Comparison of ENCODE assay signal across 8 cellular contexts in the genomic region with DNA sequence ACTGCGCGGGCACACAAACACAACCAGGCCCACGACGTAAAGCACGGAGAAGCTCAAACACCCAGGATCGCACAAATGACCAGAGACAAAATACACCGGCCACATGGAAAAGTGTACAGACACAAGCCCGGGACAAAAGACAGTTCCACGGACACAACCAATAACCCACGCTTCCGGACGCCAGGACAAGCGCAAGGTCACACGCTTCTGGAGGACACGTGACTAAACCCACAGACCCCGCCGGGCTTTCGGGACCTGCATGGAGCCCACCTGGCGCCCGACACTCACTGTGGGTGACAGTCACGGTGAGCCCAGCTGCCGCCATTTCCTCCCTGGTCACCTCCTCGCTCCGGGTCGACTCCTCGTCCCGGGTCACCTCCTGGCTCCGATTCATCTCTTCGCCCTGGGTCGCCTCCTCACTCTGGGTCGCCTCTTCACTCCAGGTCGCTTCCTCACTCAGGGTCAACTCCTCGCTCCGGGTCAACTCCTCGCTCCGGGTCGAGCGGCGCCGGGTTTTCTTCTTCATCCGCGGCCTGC. TPM values are rescaled to one million over a fixed set of nuclear protein-coding genes. Genes with fewer than 3 reads are reported as not detected.
DNase-seq lines count a peak whose midpoint lies in the region; ATAC-seq, FAIRE-seq and TF ChIP-seq lines count a peak whose summit lies in the region.

No MANE protein-coding gene starts in this region.

- peak overlapping the region; percentile 87 for H3K27ac Mint-ChIP-seq in activated naive CD8-positive, alpha-beta T cell treated with anti-CD3 and anti-CD28 coated beads for 36 hours

- H3K79me2 ChIP-seq in ACC112 (ENCODE audit: control insufficient read depth, insufficient read depth, low read length, unreplicated experiment) = peaks cover 68% of the 10 kb centered on the region

- peak overlapping the region; percentile 86 for H2AFZ ChIP-seq in ACC112 (ENCODE audit: low read length, unreplicated experiment)

- peak overlapping the region; percentile 88 for H3K4me3 Mint-ChIP-seq in activated naive CD8-positive, alpha-beta T cell treated with anti-CD3 and anti-CD28 coated beads for 36 hours

- H3K9me3 ChIP-seq in Panc1 (ENCODE audit: control insufficient read depth, insufficient read depth, low read depth, low read length) (no peaks in the 10 kb centered on the region), heart left ventricle (no peaks in the 10 kb centered on the region)

- FAIRE-seq in GM18507 (lab: Jason Lieb, UNC) = peak; percentile 76

- peaks cover 48% of the 10 kb centered on the region for H3K4me1 Mint-ChIP-seq in activated naive CD8-positive, alpha-beta T cell treated with anti-CD3 and anti-CD28 coated beads for 36 hours

- H3K27me3 ChIP-seq in ACC112 (ENCODE audit: insufficient read depth, low read length) (no peaks in the 10 kb centered on the region), Panc1 (ENCODE audit: control insufficient read depth, insufficient read depth, low read length) (no peaks in the 10 kb centered on the region), heart left ventricle (no peaks in the 10 kb centered on the region)

- H3K4me3 ChIP-seq in ACC112 (ENCODE audit: low read depth, low read length) (peak overlapping the region; percentile 100), Panc1 (ENCODE audit: low read depth in 2 of 2, low read length in 2 of 2) (peak overlapping the region; percentile 92 to 96), heart left ventricle (peak overlapping the region; percentile 66 to 97 (median 91))

- H3K36me3 ChIP-seq in ACC112 (ENCODE audit: insufficient read depth, low read length) = peaks cover 38% of the 10 kb centered on the region
- H3K36me3 ChIP-seq in Panc1 (ENCODE audit: control insufficient read depth, insufficient read depth, low read length) = peaks cover 42% of the 10 kb centered on the region
- H3K36me3 ChIP-seq in heart left ventricle = peaks cover 0 to 68% (median 64%) of the 10 kb centered on the region in 9 donors

- intact Hi-C loops in Panc1 (cut with micrococcal nuclease; ENCODE audit: unreplicated experiment) (no loop called here), heart left ventricle (cut with DNase I) (loop anchor here in 2 of 10 donors (1.0 to 5.0 kb wide), 2 partner anchors 26 to 97 kb away; a partner anchor contains a TSS), posterior vena cava (cut with DNase I) (loop anchor here in 1 of 2 donors (5.0 kb wide), 1 partner anchor 1363 kb away; a partner anchor contains a TSS)

- H3K27ac ChIP-seq in ACC112 (ENCODE audit: low read depth, low read length) (peak overlapping the region; percentile 44; the same call in 1 of the 2 replicates), Panc1 (ENCODE audit: low read length) (peak overlapping the region; percentile 92), heart left ventricle (peak overlapping the region; percentile 76 to 99 (median 94))

- no TSS peak for BruUV-seq in Panc1 (replicated peaks; lab: Mats Ljungman, UMichigan)

- WGBS in heart left ventricle, 4 donors = 0% methylated on average over 40 to 42 of the region's 42 CpGs

- CTCF ChIA-PET in Panc1 (lab: Charles Lee) = no interaction called here

- H3K4me1 ChIP-seq in ACC112 (ENCODE audit: control insufficient read depth, insufficient read depth, low read length, unreplicated experiment) = peaks cover 32% of the 10 kb centered on the region
- peaks cover 15% of the 10 kb centered on the region for H3K4me1 ChIP-seq in Panc1 (ENCODE audit: control insufficient read depth, insufficient read depth, low read length)
- H3K4me1 ChIP-seq in heart left ventricle = peaks cover 0 to 36% (median 23%) of the 10 kb centered on the region in 12 donors

- ATAC-seq in HG02970 (IDR thresholded peaks at IDR 0.05; ENCODE audit: low FRiP score, unreplicated experiment) (peak; percentile 19), Panc1 (peak; percentile 25), heart left ventricle (peak; percentile 1 to 32 (median 14))

- H3K36me3 Mint-ChIP-seq in activated naive CD8-positive, alpha-beta T cell treated with anti-CD3 and anti-CD28 coated beads for 36 hours = peaks cover 44% of the 10 kb centered on the region

- no peaks in the 10 kb centered on the region for H3K27me3 Mint-ChIP-seq in activated naive CD8-positive, alpha-beta T cell treated with anti-CD3 and anti-CD28 coated beads for 36 hours

- no peak for TF ChIP-seq CTCF in Panc1 (IDR thresholded peaks at IDR 0.05)
- TF ChIP-seq CTCF in heart left ventricle (IDR thresholded peaks at IDR 0.05) = no peak

- no peak for TF ChIP-seq POLR2A in heart left ventricle (IDR thresholded peaks at IDR 0.05)

- DNase-seq in GM18507 (ENCODE audit: extremely low spot score, insufficient read length, low read depth) (no peak), Panc1 (ENCODE audit: low read depth, low spot score) (no peak), heart left ventricle (peak; percentile 51 to 78 (median 62)), posterior vena cava (ENCODE audit: low spot score) (peak; percentile 88), GDM1 (lab: John Stamatoyannopoulos, UW) (no peak)
- peak; percentile 54 for DNase-seq in activated naive CD8-positive, alpha-beta T cell treated with anti-CD3 and anti-CD28 coated beads for 36 hours

- H3K9me3 Mint-ChIP-seq in activated naive CD8-positive, alpha-beta T cell treated with anti-CD3 and anti-CD28 coated beads for 36 hours = no peaks in the 10 kb centered on the region

- in situ Hi-C loops in Panc1 (cut with HindIII; ENCODE audit: low pct_unique_long_range_greater_than_20kb, low sequenced_read_pairs) = no loop called here

- POLR2A ChIA-PET in Panc1 (lab: Charles Lee) = no interaction called here

RNA-seq across cellular contexts. Expression of a gene that starts 0.5 kb away (rescaled TPM):
- total RNA-seq in Panc1 (2021; ENCODE audit: unreplicated experiment) (95.8 TPM), heart left ventricle (100 to 1,000 TPM in 6 of 9 donors, 10 to 100 TPM in 3; 71.0 to 144 (median 112) TPM), posterior vena cava (100 to 1,000 TPM in 1 of 2 donors, 10 to 100 TPM in 1; 73.8 to 103 TPM)
- polyA plus RNA-seq in Panc1 (2012; ENCODE audit: insufficient read length) = 103 TPM
- 10 to 100 TPM; 87.2 to 90.9 TPM for total RNA-seq in activated naive CD8-positive, alpha-beta T cell treated with anti-CD3 and anti-CD28 coated beads for 36 hours
- polyA plus RNA-seq in heart left ventricle = 100 to 1,000 TPM; 110 to 132 TPM

RNA-seq across cellular contexts. Expression of a gene that starts 0.8 kb away (rescaled TPM):
- total RNA-seq in Panc1 (2021; ENCODE audit: unreplicated experiment) (74.5 TPM), heart left ventricle (10 to 100 TPM; 37.6 to 58.5 (median 53.0) TPM), posterior vena cava (10 to 100 TPM; 54.2 to 61.7 TPM)
- 65.4 TPM for polyA plus RNA-seq in Panc1 (2012; ENCODE audit: insufficient read length)
- 10 to 100 TPM; 73.9 to 75.4 TPM for total RNA-seq in activated naive CD8-positive, alpha-beta T cell treated with anti-CD3 and anti-CD28 coated beads for 36 hours
- 10 to 100 TPM; 24.7 to 76.5 TPM for polyA plus RNA-seq in heart left ventricle

RNA-seq across cellular contexts. Expression of a gene that starts 24.0 kb away (rescaled TPM):
- total RNA-seq in Panc1 (2021; ENCODE audit: unreplicated experiment) (not detected), heart left ventricle (not detected), posterior vena cava (not detected)
- polyA plus RNA-seq in Panc1 (2012; ENCODE audit: insufficient read length) = not detected
- total RNA-seq in activated naive CD8-positive, alpha-beta T cell treated with anti-CD3 and anti-CD28 coated beads for 36 hours = not detected
- not detected for polyA plus RNA-seq in heart left ventricle

RNA-seq across cellular contexts. Expression of a gene that starts 26.3 kb away (rescaled TPM):
- total RNA-seq in Panc1 (2021; ENCODE audit: unreplicated experiment) (38.1 TPM), heart left ventricle (10 to 100 TPM; 25.4 to 42.0 (median 36.1) TPM), posterior vena cava (10 to 100 TPM; 30.1 to 37.2 TPM)
- polyA plus RNA-seq in Panc1 (2012; ENCODE audit: insufficient read length) = 21.8 TPM
- 10 to 100 TPM; 38.9 to 40.8 TPM for total RNA-seq in activated naive CD8-positive, alpha-beta T cell treated with anti-CD3 and anti-CD28 coated beads for 36 hours
- polyA plus RNA-seq in heart left ventricle = 10 to 100 TPM; 13.7 to 23.8 TPM

Comparison
In these comparisons a context has a peak if more than half of its experiments do, and no peak if none do; other contexts are left out.
1. DNase-seq: peak in activated naive CD8-positive, alpha-beta T cell treated with anti-CD3 and anti-CD28 coated beads for 36 hours (single experiment), heart left ventricle (5 of 5) and posterior vena cava (single experiment); none in GM18507 (single experiment), Panc1 (single experiment) and GDM1 (single experiment).
2. Peak in every context shown above with its lines, with median percentiles within 50 percentile points of each other: H3K27ac ChIP-seq, H3K4me3 ChIP-seq and ATAC-seq.